In genomic region chr16:21599994-21600773, GRCh38 we compare ENCODE assay signal across 1 cellular context.
A peak's percentile ranks its signal among the peaks of the same experiment; 100 is the strongest.
TF ChIP-seq lines count a peak whose summit lies in the region.

No MANE protein-coding gene starts in this region.

TF ChIP-seq in HepG2, 621 proteins besides CTCF, POLR2A, EP300 and RAD21 (continued from another document and continues in another):
- TF ChIP-seq ZNF280B (CRISPR knock-in tag; IDR thresholded peaks at IDR 0.05; ENCODE audit: borderline replicate concordance) (no peak), FOSL2 (CRISPR knock-in tag; IDR thresholded peaks at IDR 0.05) (peak; percentile 23; the same call in 1 of the 2 replicates), ZBTB38 (CRISPR knock-in tag; IDR thresholded peaks at IDR 0.05) (no peak), HHEX (CRISPR knock-in tag; IDR thresholded peaks at IDR 0.05) (no peak), ZBTB37 (CRISPR knock-in tag; IDR thresholded peaks at IDR 0.05) (no peak), ZNF883 (CRISPR knock-in tag; IDR thresholded peaks at IDR 0.05; ENCODE audit: not compliant biosample characterization) (no peak), ZNF562 (CRISPR knock-in tag; IDR thresholded peaks at IDR 0.05; ENCODE audit: borderline replicate concordance) (no peak), GATAD2A (CRISPR knock-in tag; IDR thresholded peaks at IDR 0.05) (0 out of 2 replicates have a peak, but pooled peaks have one; percentile 11), FOXP1 (IDR thresholded peaks at IDR 0.05) (no peak), FOXP1 (CRISPR knock-in tag; IDR thresholded peaks at IDR 0.05) (no peak), ZNF616 (CRISPR knock-in tag; IDR thresholded peaks at IDR 0.05; ENCODE audit: low read depth) (no peak), ZBTB7B (CRISPR knock-in tag; IDR thresholded peaks at IDR 0.05) (peak; percentile 32), FOXO1 (CRISPR knock-in tag; IDR thresholded peaks at IDR 0.05) (no peak), ZNF773 (CRISPR knock-in tag; IDR thresholded peaks at IDR 0.05; ENCODE audit: borderline replicate concordance) (no peak; the same call in 1 of the 2 replicates), SMYD3 (CRISPR knock-in tag; IDR thresholded peaks at IDR 0.05) (no peak), ZNF260 (CRISPR knock-in tag; IDR thresholded peaks at IDR 0.05; ENCODE audit: borderline replicate concordance, low read depth) (no peak), ZNF496 (CRISPR knock-in tag; IDR thresholded peaks at IDR 0.05; ENCODE audit: insufficient replicate concordance) (no peak), ZNF546 (CRISPR knock-in tag; conservative IDR thresholded peaks at IDR 0.05) (no peak; the same call in 1 of the 2 replicates), KLF16 (CRISPR knock-in tag; IDR thresholded peaks at IDR 0.05) (no peak), ZFP91 (CRISPR knock-in tag; IDR thresholded peaks at IDR 0.05; ENCODE audit: borderline replicate concordance) (no peak), SP5 (CRISPR knock-in tag; IDR thresholded peaks at IDR 0.05; ENCODE audit: borderline replicate concordance, low read depth) (peak; percentile 27; the same call in 1 of the 2 replicates), ZNF30 (CRISPR knock-in tag; IDR thresholded peaks at IDR 0.05) (no peak), SAFB2 (CRISPR knock-in tag; IDR thresholded peaks at IDR 0.05; ENCODE audit: borderline replicate concordance, low read depth) (no peak), RBM39 (IDR thresholded peaks at IDR 0.05; ENCODE audit: low read depth, low read length, poor library complexity, severe bottlenecking) (no peak), MAFF (IDR thresholded peaks at IDR 0.05; ENCODE audit: low read depth, low read length) (no peak), ETS1 (CRISPR knock-in tag; IDR thresholded peaks at IDR 0.05) (no peak), RNF219 (CRISPR knock-in tag; IDR thresholded peaks at IDR 0.05) (no peak; the same call in 1 of the 2 replicates), E2F1 (CRISPR knock-in tag; IDR thresholded peaks at IDR 0.05) (peak; percentile 45; the same call in 1 of the 2 replicates), NCOR1 (IDR thresholded peaks at IDR 0.05; ENCODE audit: borderline replicate concordance, low read length) (no peak), YY1 (IDR thresholded peaks at IDR 0.05; ENCODE audit: insufficient read depth, insufficient replicate concordance, low read depth, low read length) (no peak), SKIL (CRISPR knock-in tag; IDR thresholded peaks at IDR 0.05; ENCODE audit: borderline replicate concordance) (no peak), ZNF326 (CRISPR knock-in tag; IDR thresholded peaks at IDR 0.05; ENCODE audit: borderline replicate concordance) (no peak), TEF (CRISPR knock-in tag; IDR thresholded peaks at IDR 0.05) (no peak), YEATS4 (CRISPR knock-in tag; IDR thresholded peaks at IDR 0.05; ENCODE audit: borderline replicate concordance) (no peak), NONO (IDR thresholded peaks at IDR 0.05) (no peak), NONO (CRISPR knock-in tag; conservative IDR thresholded peaks at IDR 0.05) (no peak), ZNF557 (CRISPR knock-in tag; IDR thresholded peaks at IDR 0.05) (no peak), PAXIP1 (CRISPR knock-in tag; conservative IDR thresholded peaks at IDR 0.05) (no peak), ZNF44 (CRISPR knock-in tag; IDR thresholded peaks at IDR 0.05) (no peak), RAD51 (IDR thresholded peaks at IDR 0.05; ENCODE audit: borderline replicate concordance) (no peak), ZNF430 (CRISPR knock-in tag; IDR thresholded peaks at IDR 0.05) (no peak), ZNF768 (CRISPR knock-in tag; IDR thresholded peaks at IDR 0.05) (no peak), KLF6 (CRISPR knock-in tag; IDR thresholded peaks at IDR 0.05) (0 out of 2 replicates have a peak, but pooled peaks have one; percentile 29), MTF2 (CRISPR knock-in tag; IDR thresholded peaks at IDR 0.05; ENCODE audit: borderline replicate concordance) (no peak), XRCC5 (optimal IDR thresholded peaks at IDR 0.05; ENCODE audit: low read length) (peak; percentile 40)
